Comparison of ENCODE assay signal across 23 cellular contexts in genomic region chr18:4251873-4252272, GRCh38.
"Had no signal": no experiment of that assay in that cellular context is flagged by ENCODE, and none has a peak within 500 bp of the region (broad histone marks: within the 10 kb centered on the region; RNA-seq: fewer than 3 reads in every experiment).

No MANE protein-coding gene starts in this region.

- H3K9me3 ChIP-seq: adrenal gland, ascending aorta, colonic mucosa, esophagus muscularis mucosa, gastrocnemius medialis, pancreas, thyroid gland, upper lobe of right lung had no signal

- H3K27ac ChIP-seq: adrenal gland, ascending aorta, colonic mucosa, esophagus muscularis mucosa, gastrocnemius medialis, pancreas, thyroid gland, upper lobe of right lung had no signal

- H3K4me1 ChIP-seq: adrenal gland, ascending aorta, colonic mucosa, esophagus muscularis mucosa, gastrocnemius medialis, pancreas, thyroid gland, upper lobe of right lung had no signal

- ATAC-seq: activated CD4-positive, alpha-beta T cell treated with anti-CD3 and anti-CD28 coated beads for 36 hours; activated T-helper 17 cell treated with anti-CD3 and anti-CD28 coated beads, Interleukin-2, amount 50 U/mL, for 72 hours; gastrocnemius medialis; natural killer cell treated with Interleukin-12 subunit alpha and Interleukin-12 subunit beta and Interleukin-15 and Interleukin-18, amount 100 ng/mL, for 72 hours; pancreas; right cardiac atrium; stimulated activated naive CD8-positive, alpha-beta T cell treated with anti-CD3 and anti-CD28 coated beads, Interleukin-15, Interleukin-2, amounts not matched to agents 100 U/mL and 50 U/mL, for 24 hours; upper lobe of right lung had no signal

- H3K36me3 ChIP-seq: adrenal gland, ascending aorta, colonic mucosa, esophagus muscularis mucosa, gastrocnemius medialis, pancreas, thyroid gland, upper lobe of right lung had no signal

- H3K27me3 ChIP-seq: adrenal gland, ascending aorta, colonic mucosa, esophagus muscularis mucosa, gastrocnemius medialis, pancreas, thyroid gland, upper lobe of right lung had no signal

- DNase-seq: activated B cell treated with CpG ODN at 0.5 μM for 24 hours; activated CD4-positive, alpha-beta T cell treated with anti-CD3 and anti-CD28 coated beads for 36 hours; activated CD4-positive, alpha-beta T cell treated with anti-CD3 and anti-CD28 coated beads, Interleukin-2, amount 50 U/mL, for 4 hours; activated CD8-positive, alpha-beta memory T cell treated with anti-CD3 and anti-CD28 coated beads for 24 hours; activated CD8-positive, alpha-beta memory T cell treated with anti-CD3 and anti-CD28 coated beads, Interleukin-2, amount 50 U/mL, for 4 hours; activated naive CD4-positive, alpha-beta T cell; activated T-cell treated with anti-CD3 and anti-CD28 coated beads, Interleukin-2, amount 50 U/mL, for 24 hours; adrenal gland; central memory CD4-positive, alpha-beta T cell; colonic mucosa; gastrocnemius medialis; hypothalamus; midbrain; pancreas; right cardiac atrium; stimulated activated CD4-positive, alpha-beta T cell treated with anti-CD3 and anti-CD28 coated beads, Interleukin-4, amount 100 ng/mL, for 24 hours; stimulated activated naive CD8-positive, alpha-beta T cell treated with anti-CD3 and anti-CD28 coated beads, Interleukin-15, Interleukin-2, amounts not matched to agents 100 U/mL and 50 U/mL, for 24 hours; thyroid gland; upper lobe of right lung had no signal

- H3K4me3 ChIP-seq: adrenal gland, ascending aorta, colonic mucosa, esophagus muscularis mucosa, gastrocnemius medialis, pancreas, thyroid gland, upper lobe of right lung had no signal
